ENCODE assay signal across 33 cellular contexts in genomic region chr11:1923201-1923956, GRCh38. TPM values are rescaled to one million over a fixed set of nuclear protein-coding genes. Genes with fewer than 3 reads are reported as not detected.
DNase-seq lines count a peak whose midpoint lies in the region; ATAC-seq, FAIRE-seq and TF ChIP-seq lines count a peak whose summit lies in the region.
"Had no signal": no experiment of that assay in that cellular context is flagged by ENCODE, and none has a peak within 500 bp of the region (broad histone marks: within the 10 kb centered on the region; RNA-seq: fewer than 3 reads in every experiment).

No MANE protein-coding gene starts in this region.

- DNase-seq in RWPE1 (ENCODE audit: low spot score) (no peak), kidney (peak; percentile 36), gastrocnemius medialis (no peak), NCI-H82 treated with DMSO at 0.1 percent for 48 hours (lab: John Stamatoyannopoulos, UW; ENCODE audit: unreplicated experiment) (no peak)
- DNase-seq: activated CD8-positive, alpha-beta memory T cell treated with anti-CD3 and anti-CD28 coated beads for 24 hours; activated gamma-delta T cell treated with Interleukin-2 at 50 U/mL for 16 hours; activated naive CD8-positive, alpha-beta T cell treated with anti-CD3 and anti-CD28 coated beads, Interleukin-2, amount 50 U/mL, for 24 hours; activated T-cell treated with anti-CD3 and anti-CD28 coated beads, Interleukin-2, amount 50 U/mL, for 1 hour; C1 segment of cervical spinal cord; cerebellar nuclear complex; COR-L47; NCI-H1105 treated with DMSO at 0.1 percent for 48 hours; NCI-H2029 treated with DMSO at 0.1 percent for 48 hours; NCI-H2227 treated with DMSO at 0.1 percent for 48 hours; NCI-H69; Peyer's patch; stimulated activated CD4-positive, alpha-beta T cell treated with anti-CD3 and anti-CD28 coated beads, Interleukin-1b, Interleukin-23, amount 100 ng/mL, for 48 hours had no signal

- FAIRE-seq in kidney (lab: Jason Lieb, UNC): no peak
- FAIRE-seq: keratinocyte had no signal

- no peaks in the 10 kb centered on the region for H3K9me3 ChIP-seq in BLaER1 treated with 17β-estradiol and CSF1 and Interleukin-3, amounts not matched to agents 10 nM and 100 nM (replicated peaks in 1 of 11)
- H3K9me3 ChIP-seq in kidney (ENCODE audit: control insufficient read depth in 1 of 2, low read length in 2 of 2) (no peaks in the 10 kb centered on the region), gastrocnemius medialis (no peaks in the 10 kb centered on the region)
- H3K9me3 ChIP-seq: mucosa of descending colon, neutrophil, Peyer's patch, prostate gland, tibial nerve had no signal

- intact Hi-C loops in kidney (cut with DNase I): no loop called here
- intact Hi-C loops in gastrocnemius medialis (cut with DNase I; ENCODE audit: low total_unique reads): no loop called here

- peak overlapping the region in 8 of 11 experiments; percentile 46 to 84 (median 68); a peak in 15 of 22 replicates for H3K4me2 ChIP-seq in BLaER1 treated with 17β-estradiol and CSF1 and Interleukin-3, amounts not matched to agents 10 nM and 100 nM

- no peak overlapping the region for H3K4me3 ChIP-seq in BLaER1 treated with 17β-estradiol and CSF1 and Interleukin-3, amounts not matched to agents 10 nM and 100 nM
- no peak overlapping the region for H3K4me3 ChIP-seq in kidney (ENCODE audit: low read length in 2 of 2)
- no peak overlapping the region for H3K4me3 ChIP-seq in gastrocnemius medialis
- H3K4me3 ChIP-seq: dorsolateral prefrontal cortex, lung, mucosa of descending colon, Peyer's patch, prostate gland, skin epidermis, tibial nerve had no signal

- no peaks in the 10 kb centered on the region for H4K20me1 ChIP-seq in BLaER1 treated with 17β-estradiol and CSF1 and Interleukin-3, amounts not matched to agents 10 nM and 100 nM

- POLR2A ChIA-PET in RWPE1 (lab: Yijun Ruan, JAX; ENCODE audit: low non-redundant PET): interaction anchor here (0.5 kb wide), 1 partner anchor 661 kb away, joined by 3 read pairs; no protein-coding TSS in a partner anchor

- no peak for TF ChIP-seq POLR2A in gastrocnemius medialis (IDR thresholded peaks at IDR 0.05)

- in situ Hi-C loops in gastrocnemius medialis (cut with MboI; ENCODE audit: low sequenced_read_pairs in 4 of 4): no loop called here

- CTCF ChIA-PET in RWPE1 (lab: Yijun Ruan, JAX): interaction anchor here (2.2 to 3.3 kb wide), 2 partner anchors 41 to 271 kb away, joined by 10 to 18 read pairs; no protein-coding TSS in a partner anchor

- peaks cover 0 to 59% (median 46%) of the 10 kb centered on the region in 10 experiments; a peak in 18 of 20 replicates for H3K4me1 ChIP-seq in BLaER1 treated with 17β-estradiol and CSF1 and Interleukin-3, amounts not matched to agents 10 nM and 100 nM
- H3K4me1 ChIP-seq in kidney (ENCODE audit: control insufficient read depth in 1 of 2, insufficient read depth in 1 of 2, low read depth in 1 of 2, low read length in 2 of 2) (no peaks in the 10 kb centered on the region), gastrocnemius medialis (peaks cover 36 to 69% of the 10 kb centered on the region in 2 donors)
- H3K4me1 ChIP-seq: prostate gland had no signal

- peak overlapping the region in 1 of 11 experiments; percentile 25; a peak in 2 of 22 replicates for H3K27ac ChIP-seq in BLaER1 treated with 17β-estradiol and CSF1 and Interleukin-3, amounts not matched to agents 10 nM and 100 nM
- peak overlapping the region; percentile 77 for H3K27ac ChIP-seq in RWPE1
- H3K27ac ChIP-seq in kidney (ENCODE audit: low read depth in 2 of 2, low read length in 2 of 2): no peak overlapping the region
- H3K27ac ChIP-seq in gastrocnemius medialis: peak overlapping the region; percentile 88 to 99 (median 93)
- H3K27ac ChIP-seq: dorsolateral prefrontal cortex, neutrophil, Peyer's patch, prostate gland, skin epidermis had no signal

- no peak for ATAC-seq in gastrocnemius medialis
- no peak for ATAC-seq in GM18498 (IDR thresholded peaks at IDR 0.05; ENCODE audit: unreplicated experiment)
- ATAC-seq in GM21737 (IDR thresholded peaks at IDR 0.05; ENCODE audit: unreplicated experiment): no peak
- ATAC-seq: activated naive CD8-positive, alpha-beta T cell treated with anti-CD3 and anti-CD28 coated beads, Interleukin-2, amount 50 U/mL, for 24 hours; HCT116; mucosa of descending colon had no signal

- H3K9ac ChIP-seq in BLaER1 treated with 17β-estradiol and CSF1 and Interleukin-3, amounts not matched to agents 10 nM and 100 nM: no peak overlapping the region; a peak in 1 of 22 replicates
- H3K9ac ChIP-seq in kidney (ENCODE audit: low read length in 2 of 2): no peak overlapping the region

- H3K36me3 ChIP-seq in BLaER1 treated with 17β-estradiol and CSF1 and Interleukin-3, amounts not matched to agents 10 nM and 100 nM: no peaks in the 10 kb centered on the region
- H3K36me3 ChIP-seq in kidney (ENCODE audit: control insufficient read depth in 1 of 2, insufficient read depth in 2 of 2, low read length in 2 of 2): no peaks in the 10 kb centered on the region
- H3K36me3 ChIP-seq in gastrocnemius medialis: no peaks in the 10 kb centered on the region
- H3K36me3 ChIP-seq: neutrophil, Peyer's patch, prostate gland, tibial nerve had no signal

- no peaks in the 10 kb centered on the region for H3K27me3 ChIP-seq in BLaER1 treated with 17β-estradiol and CSF1 and Interleukin-3, amounts not matched to agents 10 nM and 100 nM
- no peaks in the 10 kb centered on the region for H3K27me3 ChIP-seq in gastrocnemius medialis
- H3K27me3 ChIP-seq: dorsolateral prefrontal cortex, Peyer's patch, tibial nerve had no signal

- TF ChIP-seq CTCF in RWPE1 (conservative IDR thresholded peaks at IDR 0.05; ENCODE audit: low read depth) (no peak), kidney (IDR thresholded peaks at IDR 0.05; ENCODE audit: borderline replicate concordance, extremely low read depth, insufficient read depth) (no peak), gastrocnemius medialis (IDR thresholded peaks at IDR 0.05 in 4 of 5, conservative IDR thresholded peaks at IDR 0.05 in 1 of 5) (no peak)

RNA-seq across cellular contexts. Expression of gene TNNT3, which starts 3.9 kb away (rescaled TPM):
- 0.60 TPM for total RNA-seq in kidney
- polyA plus RNA-seq in kidney (ENCODE audit: insufficient read depth, low read depth, low replicate concordance): not detected
- 1,000 to 10,000 TPM; 1,260 to 3,441 (median 1,835) TPM for total RNA-seq in gastrocnemius medialis
- total RNA-seq: G401, HT-29, MCF 10A had no signal
- polyA plus RNA-seq: AG04450 had no signal

RNA-seq across cellular contexts. Expression of gene MRPL23, which starts 23.8 kb away (rescaled TPM):
- total RNA-seq in kidney (45.9 TPM), gastrocnemius medialis (100 to 1,000 TPM; 128 to 243 (median 187) TPM)
- polyA plus RNA-seq in kidney (ENCODE audit: insufficient read depth, low read depth, low replicate concordance): 183 TPM

RNA-seq across cellular contexts. Expression of gene PRR33, which starts 31.7 kb away (rescaled TPM):
- total RNA-seq in kidney (not detected), gastrocnemius medialis (1 to 10 TPM in 2 of 4 donors, under 1 TPM in 2; 0.16 to 2.3 (median 1.0) TPM)
- not detected for polyA plus RNA-seq in kidney (ENCODE audit: insufficient read depth, low read depth, low replicate concordance)
- total RNA-seq: dorsolateral prefrontal cortex, G401, HT-29, lung, MCF 10A, mucosa of descending colon, Peyer's patch, tibial nerve had no signal
- polyA plus RNA-seq: AG04450, keratinocyte had no signal

Comparison
In these comparisons a context has a peak if more than half of its experiments do, and no peak if none do; other contexts are left out.
1. H3K27ac ChIP-seq: peak in RWPE1 (single experiment) and gastrocnemius medialis (4 of 4); none in kidney (0 of 2).
2. RNA of gene TNNT3, which starts 3.9 kb away (total RNA-seq): 1,260 to 3,441 TPM in gastrocnemius medialis; 0.60 TPM in kidney (single experiment); every median in the first group is over 100 times any median in the second.